Comparison of ENCODE assay signal across 1 cellular context in the genomic region with DNA sequence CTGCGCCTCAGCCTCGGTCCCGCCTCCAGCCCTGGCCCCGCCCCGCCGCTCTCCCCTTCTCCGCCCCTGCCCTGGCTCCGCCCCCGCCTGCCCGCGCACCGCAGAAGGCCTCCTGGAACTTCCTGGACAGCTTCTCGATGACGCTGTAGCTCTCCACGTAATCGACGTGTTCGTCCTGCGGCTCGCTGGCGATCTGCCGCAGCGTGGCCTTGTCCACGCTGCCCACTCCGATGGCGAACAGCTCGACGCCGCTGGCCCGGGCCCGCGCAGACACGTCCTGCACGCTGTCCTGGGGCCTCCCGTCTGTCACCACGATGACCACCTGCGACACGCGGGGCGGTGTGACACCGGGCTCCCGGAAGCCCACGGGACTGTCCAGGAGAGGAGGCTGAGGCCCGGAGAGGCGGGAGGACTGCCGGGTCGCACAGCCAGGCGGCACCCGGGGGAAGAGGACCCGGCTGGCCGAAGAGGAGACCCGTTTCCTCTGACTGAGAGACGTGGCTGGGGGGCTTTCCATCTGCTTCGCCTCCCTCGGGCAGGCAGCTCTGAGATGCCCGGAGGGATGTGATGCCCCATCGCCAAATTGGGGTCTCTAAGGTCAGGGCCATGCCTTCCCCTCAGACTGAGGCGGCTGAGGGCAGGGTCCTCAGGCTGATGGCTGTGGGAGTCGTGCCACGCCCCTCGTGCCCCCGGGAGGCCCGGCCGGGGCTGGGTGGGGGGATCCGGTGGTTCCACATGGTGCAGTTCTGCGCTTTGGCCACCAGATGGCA.
TF ChIP-seq lines count a peak whose summit lies in the region.

No MANE protein-coding gene starts in this region.

TF ChIP-seq in K562, 482 proteins besides CTCF, POLR2A, EP300 and RAD21 (continued from another document and continues in another):
- TF ChIP-seq CGGBP1 (CRISPR knock-in tag; IDR thresholded peaks at IDR 0.05) (no peak), HLTF (IDR thresholded peaks at IDR 0.05) (peak; percentile 36), ETS1 (conservative IDR thresholded peaks at IDR 0.05; ENCODE audit: control insufficient read depth, low read depth, low read length) (no peak; the same call in 1 of the 2 replicates), PCBP1 (IDR thresholded peaks at IDR 0.05; ENCODE audit: low read depth, low read length, poor library complexity, severe bottlenecking) (peak; percentile 42), ZNF12 (CRISPR knock-in tag; IDR thresholded peaks at IDR 0.05) (0 out of 2 replicates have a peak, but pooled peaks have one; percentile 18), DMBX1 (CRISPR knock-in tag; IDR thresholded peaks at IDR 0.05; ENCODE audit: borderline replicate concordance) (peak; percentile 96; the same call in 1 of the 2 replicates), RNF2 (IDR thresholded peaks at IDR 0.05) (peak; percentile 96), TAF1 (IDR thresholded peaks at IDR 0.05; ENCODE audit: control insufficient read depth, extremely low read depth, insufficient read depth, low read length, severe bottlenecking) (peak; percentile 81), ZNF316 (IDR thresholded peaks at IDR 0.05) (no peak; the same call in 1 of the 2 replicates), NFIC (IDR thresholded peaks at IDR 0.05) (peak; percentile 91), SMARCA5 (IDR thresholded peaks at IDR 0.05) (no peak), EWSR1 (IDR thresholded peaks at IDR 0.05; ENCODE audit: borderline replicate concordance, low read depth, partially characterized antibody) (no peak), TEAD2 (tag; IDR thresholded peaks at IDR 0.05) (no peak), ZSCAN32 (CRISPR knock-in tag; IDR thresholded peaks at IDR 0.05) (no peak), KLF6 (CRISPR knock-in tag; IDR thresholded peaks at IDR 0.05; ENCODE audit: borderline replicate concordance) (peak; percentile 85; the same call in 1 of the 2 replicates), PHB (CRISPR knock-in tag; IDR thresholded peaks at IDR 0.05) (0 out of 2 replicates have a peak, but pooled peaks have one; percentile 11), BDP1 (IDR thresholded peaks at IDR 0.05; ENCODE audit: insufficient read depth, insufficient read length) (no peak), HDAC8 (tag; IDR thresholded peaks at IDR 0.05) (peak; percentile 96), NELFE (IDR thresholded peaks at IDR 0.05; ENCODE audit: insufficient read depth, insufficient read length) (no peak), IRF2 (CRISPR knock-in tag; IDR thresholded peaks at IDR 0.05) (no peak), ZNF263 (CRISPR knock-in tag; IDR thresholded peaks at IDR 0.05; ENCODE audit: borderline replicate concordance) (peak; percentile 81), ZNF764 (CRISPR knock-in tag; IDR thresholded peaks at IDR 0.05; ENCODE audit: low read depth) (no peak; the same call in 1 of the 2 replicates), ZNF707 (CRISPR knock-in tag; conservative IDR thresholded peaks at IDR 0.05) (0 out of 2 replicates have a peak, but pooled peaks have one; percentile 31), DNMT1 (IDR thresholded peaks at IDR 0.05) (no peak), SPI1 (IDR thresholded peaks at IDR 0.05; ENCODE audit: borderline replicate concordance, low read depth, low read length) (no peak), ZNF551 (CRISPR knock-in tag; IDR thresholded peaks at IDR 0.05) (no peak), ZBTB17 (CRISPR knock-in tag; IDR thresholded peaks at IDR 0.05) (peak; percentile 95), MNT (conservative IDR thresholded peaks at IDR 0.05) (peak; percentile 87 to 95), ZNF175 (CRISPR knock-in tag; IDR thresholded peaks at IDR 0.05; ENCODE audit: low read depth) (peak; percentile 80), THRAP3 (IDR thresholded peaks at IDR 0.05; ENCODE audit: borderline replicate concordance) (no peak), ZFX (CRISPR knock-in tag; IDR thresholded peaks at IDR 0.05) (peak; percentile 99), AFF1 (IDR thresholded peaks at IDR 0.05; ENCODE audit: low read depth in 1 of 2, partially characterized antibody in 2 of 2) (peak in 1 of 2 experiments; percentile 52), GABPB1 (CRISPR knock-in tag; IDR thresholded peaks at IDR 0.05) (peak; percentile 77), AFF4 (CRISPR knock-in tag; IDR thresholded peaks at IDR 0.05) (peak; percentile 94), DLX4 (CRISPR knock-in tag; IDR thresholded peaks at IDR 0.05) (no peak), HNRNPH1 (optimal IDR thresholded peaks at IDR 0.05; ENCODE audit: low read depth, low read length) (no peak), KDM5B (IDR thresholded peaks at IDR 0.05; ENCODE audit: insufficient replicate concordance, low read depth, low read length) (peak; percentile 73), CCNT2 (IDR thresholded peaks at IDR 0.05; ENCODE audit: borderline replicate concordance, extremely low read depth, insufficient read length, low read depth, low read length) (peak; percentile 81)
- TF ChIP-seq, protein P1, sequence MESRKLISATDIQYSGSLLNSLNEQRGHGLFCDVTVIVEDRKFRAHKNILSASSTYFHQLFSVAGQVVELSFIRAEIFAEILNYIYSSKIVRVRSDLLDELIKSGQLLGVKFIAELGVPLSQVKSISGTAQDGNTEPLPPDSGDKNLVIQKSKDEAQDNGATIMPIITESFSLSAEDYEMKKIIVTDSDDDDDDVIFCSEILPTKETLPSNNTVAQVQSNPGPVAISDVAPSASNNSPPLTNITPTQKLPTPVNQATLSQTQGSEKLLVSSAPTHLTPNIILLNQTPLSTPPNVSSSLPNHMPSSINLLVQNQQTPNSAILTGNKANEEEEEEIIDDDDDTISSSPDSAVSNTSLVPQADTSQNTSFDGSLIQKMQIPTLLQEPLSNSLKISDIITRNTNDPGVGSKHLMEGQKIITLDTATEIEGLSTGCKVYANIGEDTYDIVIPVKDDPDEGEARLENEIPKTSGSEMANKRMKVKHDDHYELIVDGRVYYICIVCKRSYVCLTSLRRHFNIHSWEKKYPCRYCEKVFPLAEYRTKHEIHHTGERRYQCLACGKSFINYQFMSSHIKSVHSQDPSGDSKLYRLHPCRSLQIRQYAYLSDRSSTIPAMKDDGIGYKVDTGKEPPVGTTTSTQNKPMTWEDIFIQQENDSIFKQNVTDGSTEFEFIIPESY (CRISPR knock-in tag; IDR thresholded peaks at IDR 0.05), result peak; percentile 45; the same call in 1 of the 2 replicates
- TF ChIP-seq, protein P2, sequence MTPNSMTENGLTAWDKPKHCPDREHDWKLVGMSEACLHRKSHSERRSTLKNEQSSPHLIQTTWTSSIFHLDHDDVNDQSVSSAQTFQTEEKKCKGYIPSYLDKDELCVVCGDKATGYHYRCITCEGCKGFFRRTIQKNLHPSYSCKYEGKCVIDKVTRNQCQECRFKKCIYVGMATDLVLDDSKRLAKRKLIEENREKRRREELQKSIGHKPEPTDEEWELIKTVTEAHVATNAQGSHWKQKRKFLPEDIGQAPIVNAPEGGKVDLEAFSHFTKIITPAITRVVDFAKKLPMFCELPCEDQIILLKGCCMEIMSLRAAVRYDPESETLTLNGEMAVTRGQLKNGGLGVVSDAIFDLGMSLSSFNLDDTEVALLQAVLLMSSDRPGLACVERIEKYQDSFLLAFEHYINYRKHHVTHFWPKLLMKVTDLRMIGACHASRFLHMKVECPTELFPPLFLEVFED (CRISPR knock-in tag; conservative IDR thresholded peaks at IDR 0.05), result peak; percentile 89; the same call in 1 of the 2 replicates
- TF ChIP-seq, protein P3, sequence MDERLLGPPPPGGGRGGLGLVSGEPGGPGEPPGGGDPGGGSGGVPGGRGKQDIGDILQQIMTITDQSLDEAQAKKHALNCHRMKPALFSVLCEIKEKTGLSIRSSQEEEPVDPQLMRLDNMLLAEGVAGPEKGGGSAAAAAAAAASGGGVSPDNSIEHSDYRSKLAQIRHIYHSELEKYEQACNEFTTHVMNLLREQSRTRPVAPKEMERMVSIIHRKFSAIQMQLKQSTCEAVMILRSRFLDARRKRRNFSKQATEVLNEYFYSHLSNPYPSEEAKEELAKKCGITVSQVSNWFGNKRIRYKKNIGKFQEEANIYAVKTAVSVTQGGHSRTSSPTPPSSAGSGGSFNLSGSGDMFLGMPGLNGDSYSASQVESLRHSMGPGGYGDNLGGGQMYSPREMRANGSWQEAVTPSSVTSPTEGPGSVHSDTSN (CRISPR knock-in tag; IDR thresholded peaks at IDR 0.05; ENCODE audit: low read depth), result no peak
- TF ChIP-seq, protein P3 (tag; conservative IDR thresholded peaks at IDR 0.05; ENCODE audit: low read depth), result no peak
